9 cellular contexts compared by ENCODE assay signal in the genomic region with DNA sequence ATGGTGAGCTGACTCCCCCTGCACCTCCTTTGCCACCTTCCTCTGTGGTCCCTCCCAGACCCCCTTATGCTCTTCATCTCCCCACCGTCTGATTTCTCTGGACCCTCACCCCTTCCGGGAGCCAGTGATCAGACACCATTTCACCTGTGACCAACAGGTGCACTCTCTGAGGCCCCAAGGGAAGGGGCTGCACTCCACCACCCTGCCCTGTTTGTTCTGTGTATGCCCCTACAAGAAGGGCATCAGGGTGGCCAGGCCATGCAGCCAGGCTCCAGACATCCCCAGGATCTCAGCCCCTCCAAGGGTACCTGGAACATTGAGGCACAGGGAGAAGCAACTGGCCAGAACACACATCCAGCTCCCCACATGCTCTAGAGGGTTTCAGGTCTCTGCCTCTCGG. TPM values are rescaled to one million over a fixed set of nuclear protein-coding genes. Genes with fewer than 3 reads are reported as not detected.
"Had no signal": no experiment of that assay in that cellular context is flagged by ENCODE, and none has a peak within 500 bp of the region (broad histone marks: within the 10 kb centered on the region; RNA-seq: fewer than 3 reads in every experiment).

No MANE protein-coding gene starts in this region.

RNA-seq across cellular contexts. Expression of a gene that starts 42.2 kb away (rescaled TPM):
- total RNA-seq: OCI-LY7, Peyer's patch, Right ventricle myocardium inferior, Right ventricle myocardium superior, RPMI7951, SJCRH30, SJSA1, SK-MEL-5 had no signal
- polyA plus RNA-seq: SK-N-SH had no signal
